In genomic region chr17:51706098-51706497, GRCh38 we compare ENCODE assay signal across 16 cellular contexts.
DNase-seq lines count a peak whose midpoint lies in the region; TF ChIP-seq lines count a peak whose summit lies in the region.
"Had no signal": no experiment of that assay in that cellular context is flagged by ENCODE, and none has a peak within 500 bp of the region (broad histone marks: within the 10 kb centered on the region; RNA-seq: fewer than 3 reads in every experiment).

No MANE protein-coding gene starts in this region.

- H3K36me3 Mint-ChIP-seq in immature natural killer cell, result no peaks in the 10 kb centered on the region

- H3K9me3 Mint-ChIP-seq in immature natural killer cell, result peaks cover 0 to 2% (median 0%) of the 10 kb centered on the region in 6 donors
- H3K9me3 Mint-ChIP-seq: CD4-positive, alpha-beta T cell had no signal

- no peaks in the 10 kb centered on the region for H3F3A ChIP-seq in neural cell (ENCODE audit: insufficient read depth, low read length, poor library complexity, severe bottlenecking)

- H3K4me2 ChIP-seq in neural cell (ENCODE audit: low read length), result no peak overlapping the region
- H3K4me2 ChIP-seq: A549 had no signal

- H3K4me1 Mint-ChIP-seq in immature natural killer cell, result no peaks in the 10 kb centered on the region

- H4K20me1 ChIP-seq in neural cell (ENCODE audit: insufficient read depth), result no peaks in the 10 kb centered on the region

- TF ChIP-seq CTCF in neural cell (IDR thresholded peaks at IDR 0.05; ENCODE audit: poor library complexity, severe bottlenecking), result no peak

- DNase-seq in NCI-H2227 (lab: John Stamatoyannopoulos, UW; ENCODE audit: unreplicated experiment) (peak; percentile 38), NCI-H2227 treated with DMSO at 0.1 percent for 48 hours (lab: John Stamatoyannopoulos, UW) (no peak), G401 (ENCODE audit: low spot score) (peak; percentile 72), cerebellum (ENCODE audit: low spot score) (peak; percentile 53), medulla oblongata (ENCODE audit: extremely low spot score) (no peak), immature natural killer cell (no peak)
- DNase-seq: AML-193; Caco-2; CD4-positive, alpha-beta T cell; GDM1; GM23248 had no signal

- H3K27ac Mint-ChIP-seq in immature natural killer cell, result no peak overlapping the region
- H3K27ac Mint-ChIP-seq: CD4-positive, alpha-beta T cell had no signal

- no peak for TF ChIP-seq EP300 in neural cell (conservative IDR thresholded peaks at IDR 0.05; ENCODE audit: poor library complexity, severe bottlenecking)

- H3K9ac ChIP-seq in neural cell (ENCODE audit: low read length), result no peak overlapping the region
- H3K9ac ChIP-seq: GM23248 had no signal

- H2AFZ ChIP-seq in neural cell (ENCODE audit: low read depth, low read length), result no peak overlapping the region
- H2AFZ ChIP-seq: GM23248 had no signal

- H3K9me3 ChIP-seq in neural cell (ENCODE audit: low read length), result no peaks in the 10 kb centered on the region
- H3K9me3 ChIP-seq: A549, Caco-2, HAP-1 had no signal

- H3K4me3 ChIP-seq in neural cell (ENCODE audit: low read length), result no peak overlapping the region
- H3K4me3 ChIP-seq: A549, GM23248, HAP-1 had no signal

- no peak overlapping the region for H3K27ac ChIP-seq in neural cell (ENCODE audit: low read length)
- H3K27ac ChIP-seq: 22Rv1, A549, C4-2B, GM23248 had no signal

- H3K79me2 ChIP-seq in neural cell (replicated peaks; ENCODE audit: insufficient read depth, low read length), result no peaks in the 10 kb centered on the region

- no peaks in the 10 kb centered on the region for H3K27me3 ChIP-seq in neural cell (ENCODE audit: insufficient read depth, low read depth, low read length)

- H3K4me3 Mint-ChIP-seq in immature natural killer cell, result no peak overlapping the region
- H3K4me3 Mint-ChIP-seq: CD4-positive, alpha-beta T cell had no signal

- peaks cover 0 to 2% (median 2%) of the 10 kb centered on the region in 3 donors for H3K27me3 Mint-ChIP-seq in immature natural killer cell (ENCODE audit: low read depth in 3 of 3)

- no peak for TF ChIP-seq RAD21 in neural cell (conservative IDR thresholded peaks at IDR 0.05)

- in situ Hi-C loops in G401 (cut with HindIII; ENCODE audit: low sequenced_read_pairs), result no loop called here

- no peaks in the 10 kb centered on the region for H3K36me3 ChIP-seq in neural cell (ENCODE audit: insufficient read depth, low read length)
- H3K36me3 ChIP-seq: HAP-1 had no signal

- H3K9me2 ChIP-seq in neural cell (ENCODE audit: insufficient read depth, low read length), result no peaks in the 10 kb centered on the region

TF ChIP-seq in neural cell, 6 proteins besides CTCF, POLR2A, EP300 and RAD21:
- TF ChIP-seq POLR2AphosphoS5 (IDR thresholded peaks at IDR 0.05) (peak; percentile 63), EZH2 (IDR thresholded peaks at IDR 0.05; ENCODE audit: borderline replicate concordance, insufficient read depth, low read length, poor library complexity, severe bottlenecking) (no peak)

Comparison
In these comparisons a context has a peak if more than half of its experiments do, and no peak if none do; other contexts are left out.
1. DNase-seq: peak in NCI-H2227 (single experiment), G401 (single experiment) and cerebellum (single experiment); none in NCI-H2227 treated with DMSO at 0.1 percent for 48 hours (single experiment), medulla oblongata (single experiment) and immature natural killer cell (0 of 3).